In the genomic region with DNA sequence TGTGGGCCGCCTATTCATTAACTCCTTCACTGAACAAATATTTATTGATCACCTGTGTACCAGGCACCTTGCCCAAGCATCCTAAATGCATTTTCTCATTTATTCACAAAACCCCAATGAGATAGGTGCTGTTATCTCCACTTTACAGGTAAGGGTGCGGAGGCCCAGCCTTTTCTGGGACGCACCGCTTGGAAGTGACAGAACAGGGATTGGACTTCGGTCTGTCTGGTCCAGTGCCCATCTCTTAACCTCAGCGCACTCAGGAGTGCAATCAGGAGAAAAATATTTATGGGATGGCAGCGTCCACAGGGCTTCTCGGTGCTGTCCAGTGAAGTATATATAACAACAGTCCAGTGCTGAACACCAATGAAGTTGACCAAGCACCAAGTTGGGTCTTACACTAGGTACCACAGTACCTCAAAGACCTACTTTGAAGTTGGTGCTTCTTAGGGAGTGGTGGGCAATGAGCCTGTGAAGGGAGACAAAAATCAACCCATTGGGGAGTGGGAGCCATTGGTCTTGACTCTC, we compare ENCODE assay signal across 8 cellular contexts. TPM values are rescaled to one million over a fixed set of nuclear protein-coding genes. Genes with fewer than 3 reads are reported as not detected.
DNase-seq lines count a peak whose midpoint lies in the region; ATAC-seq lines count a peak whose summit lies in the region.

No MANE protein-coding gene starts in this region.

- peak overlapping the region; percentile 96 for H3K4me2 ChIP-seq in skeletal muscle satellite cell (ENCODE audit: low read length)

- H3K9me3 ChIP-seq in iPS DF 6.9 (ENCODE audit: control insufficient read depth, insufficient read depth, low read length) (no peaks in the 10 kb centered on the region), skeletal muscle satellite cell (replicated peaks; ENCODE audit: low read length) (no peaks in the 10 kb centered on the region)

- H3K27ac Mint-ChIP-seq in activated CD4-positive, alpha-beta memory T cell treated with anti-CD3 and anti-CD28 coated beads, Interleukin-2, amount 10 ng/mL, durations not matched to agents 7 days and 5 days: no peak overlapping the region

- CTCF ChIA-PET in activated CD4-positive, alpha-beta memory T cell treated with anti-CD3 and anti-CD28 coated beads, Interleukin-2, amount 10 ng/mL, durations not matched to agents 7 days and 5 days (lab: Charles Lee): no interaction called here

- WGBS in iPS DF 6.9 (ENCODE audit: insufficient coverage, insufficient read length): no CpG with 5 or more reads among the region's 8 CpGs

- H3K4me1 ChIP-seq in iPS DF 6.9 (ENCODE audit: control insufficient read depth, insufficient read depth, low read length): 0 out of 2 replicates have a peak, but pooled peaks cover 7% of the 10 kb centered on the region
- H3K4me1 ChIP-seq in skeletal muscle satellite cell (ENCODE audit: control insufficient read depth, insufficient read depth, low read length): peaks cover 8% of the 10 kb centered on the region

- H3K4me3 ChIP-seq in H7 (ENCODE audit: insufficient read depth, low read depth, low read length) (peak overlapping the region; percentile 76), iPS DF 6.9 (ENCODE audit: low read length) (peak overlapping the region; percentile 89; the same call in 1 of the 2 replicates), skeletal muscle satellite cell (ENCODE audit: low read length) (peak overlapping the region; percentile 84)

- DNase-seq in H7: no peak
- DNase-seq in activated CD4-positive, alpha-beta memory T cell treated with anti-CD3 and anti-CD28 coated beads, Interleukin-2, amount 10 ng/mL, durations not matched to agents 7 days and 5 days: no peak
- DNase-seq in iPS DF 6.9 (ENCODE audit: low read depth, low spot score): no peak
- no peak for DNase-seq in NCI-H2029 (lab: John Stamatoyannopoulos, UW)
- DNase-seq in SHP77 treated with DMSO at 0.1 percent for 48 hours (lab: John Stamatoyannopoulos, UW): no peak
- DNase-seq in NCI-H446 (lab: John Stamatoyannopoulos, UW): no peak

- H3K27me3 ChIP-seq in H7 (ENCODE audit: control insufficient read depth, insufficient read depth, low read length): no peaks in the 10 kb centered on the region
- no peaks in the 10 kb centered on the region for H3K27me3 ChIP-seq in iPS DF 6.9 (ENCODE audit: control insufficient read depth, insufficient read depth, low read length)
- peaks cover 8% of the 10 kb centered on the region for H3K27me3 ChIP-seq in skeletal muscle satellite cell (ENCODE audit: control insufficient read depth, insufficient read depth, low read length)

- POLR2A ChIA-PET in activated CD4-positive, alpha-beta memory T cell treated with anti-CD3 and anti-CD28 coated beads, Interleukin-2, amount 10 ng/mL, durations not matched to agents 7 days and 5 days (lab: Charles Lee): interaction anchor here (0.8 to 1.7 kb wide), 3 partner anchors 178 to 362 kb away, joined by 3 to 7 read pairs (median 3); a partner anchor contains a TSS

- H3K4me1 Mint-ChIP-seq in activated CD4-positive, alpha-beta memory T cell treated with anti-CD3 and anti-CD28 coated beads, Interleukin-2, amount 10 ng/mL, durations not matched to agents 7 days and 5 days: peaks cover 17% of the 10 kb centered on the region

- H3K27me3 Mint-ChIP-seq in activated CD4-positive, alpha-beta memory T cell treated with anti-CD3 and anti-CD28 coated beads, Interleukin-2, amount 10 ng/mL, durations not matched to agents 7 days and 5 days: peaks cover 12% of the 10 kb centered on the region

- no peak for ATAC-seq in HG03520 (IDR thresholded peaks at IDR 0.05; ENCODE audit: unreplicated experiment)

- H3K9ac ChIP-seq in skeletal muscle satellite cell (ENCODE audit: low read depth, low read length): peak overlapping the region; percentile 79

- peak overlapping the region; percentile 78 for H3K4me3 Mint-ChIP-seq in activated CD4-positive, alpha-beta memory T cell treated with anti-CD3 and anti-CD28 coated beads, Interleukin-2, amount 10 ng/mL, durations not matched to agents 7 days and 5 days

- H3K36me3 Mint-ChIP-seq in activated CD4-positive, alpha-beta memory T cell treated with anti-CD3 and anti-CD28 coated beads, Interleukin-2, amount 10 ng/mL, durations not matched to agents 7 days and 5 days (ENCODE audit: low read depth): no peaks in the 10 kb centered on the region

- no peaks in the 10 kb centered on the region for H3K9me3 Mint-ChIP-seq in activated CD4-positive, alpha-beta memory T cell treated with anti-CD3 and anti-CD28 coated beads, Interleukin-2, amount 10 ng/mL, durations not matched to agents 7 days and 5 days

- H3K27ac ChIP-seq in iPS DF 6.9 (ENCODE audit: low read length): no peak overlapping the region

- H3K36me3 ChIP-seq in H7 (replicated peaks; ENCODE audit: control insufficient read depth, insufficient read depth, low read length) (no peaks in the 10 kb centered on the region), iPS DF 6.9 (ENCODE audit: control insufficient read depth, insufficient read depth, low read length) (no peaks in the 10 kb centered on the region), skeletal muscle satellite cell (ENCODE audit: insufficient read depth, low read length) (no peaks in the 10 kb centered on the region)

RNA-seq across cellular contexts. Expression of a gene that starts 18.9 kb away (rescaled TPM):
- 2.9 and 6.7 TPM in 2 replicates for total RNA-seq in H7 (2014; rRNA removed; shearing (Covaris generic))
- under 1 TPM; 0.86 to 0.95 TPM for total RNA-seq in activated CD4-positive, alpha-beta memory T cell treated with anti-CD3 and anti-CD28 coated beads, Interleukin-2, amount 10 ng/mL, durations not matched to agents 7 days and 5 days
- total RNA-seq in skeletal muscle satellite cell (2012; rRNA removed): 1.5 and 2.4 TPM in 2 replicates
